ENCODE assay signal across 36 cellular contexts in genomic region chr9:2767800-2768199, GRCh38. TPM values are rescaled to one million over a fixed set of nuclear protein-coding genes. Genes with fewer than 3 reads are reported as not detected.
"Had no signal": no experiment of that assay in that cellular context is flagged by ENCODE, and none has a peak within 500 bp of the region (broad histone marks: within the 10 kb centered on the region; RNA-seq: fewer than 3 reads in every experiment).

No MANE protein-coding gene starts in this region.

- H3K27ac ChIP-seq: adrenal gland, body of pancreas, RWPE1, VCaP had no signal

- H3K9me3 ChIP-seq: adrenal gland, body of pancreas had no signal

- H3K27me3 ChIP-seq: adrenal gland, body of pancreas had no signal

- H3K4me3 ChIP-seq: adrenal gland, body of pancreas had no signal

- FAIRE-seq: astrocyte, bronchial epithelial cell, RCC 7860 had no signal

- ATAC-seq: activated CD8-positive, alpha-beta T cell treated with anti-CD3 and anti-CD28 coated beads for 36 hours; activated naive CD4-positive, alpha-beta T cell treated with anti-CD3 and anti-CD28 coated beads, Interleukin-2, amount 50 U/mL, for 72 hours; body of pancreas; PC-3; Right ventricle myocardium inferior had no signal

- DNase-seq: activated B cell treated with CpG ODN at 0.5 μM for 24 hours; activated CD4-positive, alpha-beta T cell treated with anti-CD3 and anti-CD28 coated beads for 4 hours; activated CD4-positive, CD25-positive, alpha-beta regulatory T cell treated with anti-CD3 and anti-CD28 coated beads, Interleukin-2, amount 50 U/mL, for 72 hours; activated CD8-positive, alpha-beta T cell treated with anti-CD3 and anti-CD28 coated beads for 36 hours; activated gamma-delta T cell treated with Interleukin-2 at 50 U/mL for 16 hours; activated naive CD4-positive, alpha-beta T cell treated with anti-CD3 and anti-CD28 coated beads for 36 hours; activated T-cell treated with anti-CD3 and anti-CD28 coated beads, Interleukin-2, amount 50 U/mL, for 24 hours; adrenal gland; caudate nucleus; Karpas-422; MM.1S; MV-4-11; NCI-H1092; NCI-H1436 treated with DMSO at 0.1 percent for 48 hours; NCI-H1694 treated with DMSO at 0.1 percent for 48 hours; NCI-H2029; NCI-H510A; NCI-H526; NCI-H748 treated with DMSO at 0.1 percent for 48 hours; NK-92 treated with Interleukin-12 subunit alpha and Interleukin-12 subunit beta, amount 100 ng/mL, for 24 hours; PC-3; SW 1271; T-helper 1 cell; T-helper 2 cell; T-helper 9 cell had no signal

RNA-seq across cellular contexts. Expression of gene KCNV2, which starts 50.5 kb away (rescaled TPM):
- total RNA-seq: activated B cell treated with CpG ODN at 0.5 μM for 24 hours; activated CD8-positive, alpha-beta memory T cell treated with anti-CD3 and anti-CD28 coated beads for 36 hours; activated CD8-positive, alpha-beta T cell treated with anti-CD3 and anti-CD28 coated beads for 36 hours; activated naive CD4-positive, alpha-beta T cell treated with anti-CD3 and anti-CD28 coated beads for 36 hours; activated naive CD4-positive, alpha-beta T cell treated with anti-CD3 and anti-CD28 coated beads, Interleukin-2, amount 50 U/mL, for 72 hours; activated T-helper 1 cell treated with anti-CD3 and anti-CD28 coated beads, Interleukin-12 subunit alpha, Interleukin-12 subunit beta, Interleukin-2, Interleukin-4 antibody, amounts not matched to agents 30 ng/mL and 10 ng/mL and 1 ng/mL, durations not matched to agents 14 hours and 24 hours and 36 hours; adrenal gland; astrocyte; body of pancreas; bronchial epithelial cell; cerebellum; PC-3; Right ventricle myocardium inferior had no signal
- polyA plus RNA-seq: adrenal gland had no signal
